Comparison of ENCODE assay signal across 8 cellular contexts in the genomic region with DNA sequence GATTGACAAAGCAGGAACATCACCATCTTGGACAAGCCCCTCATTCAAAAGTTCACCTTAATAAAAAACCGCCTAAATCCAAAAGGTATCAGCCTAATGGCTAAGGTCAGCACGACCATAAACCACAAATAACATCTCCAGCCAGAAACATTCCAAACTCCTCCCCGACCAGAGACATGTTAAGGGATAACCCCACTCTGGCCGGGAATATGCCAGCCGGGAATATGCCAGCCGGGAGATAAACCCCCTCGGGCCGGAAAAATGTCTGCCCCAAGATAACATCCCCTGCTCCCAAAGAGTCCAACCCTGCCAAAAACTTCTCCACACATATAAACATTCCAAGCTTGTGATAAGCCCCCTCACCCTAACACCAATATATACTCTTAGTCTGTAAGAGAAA. TPM values are rescaled to one million over a fixed set of nuclear protein-coding genes. Genes with fewer than 3 reads are reported as not detected.
DNase-seq lines count a peak whose midpoint lies in the region; ATAC-seq lines count a peak whose summit lies in the region.

No MANE protein-coding gene starts in this region.

- H3K27me3 Mint-ChIP-seq in T-helper 17 cell, result no peaks in the 10 kb centered on the region

- H3K4me3 Mint-ChIP-seq in T-helper 17 cell, result peak overlapping the region; percentile 96
- H3K4me3 Mint-ChIP-seq in stimulated activated effector memory CD8-positive, alpha-beta T cell treated with anti-CD3 and anti-CD28 coated beads, Interleukin-12 subunit alpha, Interleukin-12 subunit beta, amount 100 ng/mL, for 72 hours, result peak overlapping the region; percentile 84

- DNase-seq in NCI-H82 (lab: John Stamatoyannopoulos, UW) (peak; percentile 16), NCI-H82 treated with DMSO at 0.1 percent for 48 hours (lab: John Stamatoyannopoulos, UW; ENCODE audit: unreplicated experiment) (no peak), T-helper 17 cell (no peak), glomerular visceral epithelial cell (ENCODE audit: extremely low spot score) (peak; percentile 4), GDM1 (lab: John Stamatoyannopoulos, UW) (no peak), hippocampal formation (lab: John Stamatoyannopoulos, UW) (no peak), amniotic stem cell (lab: John Stamatoyannopoulos, UW) (no peak)
- DNase-seq in stimulated activated effector memory CD8-positive, alpha-beta T cell treated with anti-CD3 and anti-CD28 coated beads, Interleukin-12 subunit alpha, Interleukin-12 subunit beta, amount 100 ng/mL, for 72 hours (ENCODE audit: low spot score in 2 of 2), result no peak

- H3K4me1 Mint-ChIP-seq in T-helper 17 cell, result peaks cover 36% of the 10 kb centered on the region
- peaks cover 38% of the 10 kb centered on the region for H3K4me1 Mint-ChIP-seq in stimulated activated effector memory CD8-positive, alpha-beta T cell treated with anti-CD3 and anti-CD28 coated beads, Interleukin-12 subunit alpha, Interleukin-12 subunit beta, amount 100 ng/mL, for 72 hours

- ATAC-seq in T-helper 17 cell, result no peak
- ATAC-seq in stimulated activated effector memory CD8-positive, alpha-beta T cell treated with anti-CD3 and anti-CD28 coated beads, Interleukin-12 subunit alpha, Interleukin-12 subunit beta, amount 100 ng/mL, for 72 hours, result no peak

- H3K9me3 Mint-ChIP-seq in stimulated activated effector memory CD8-positive, alpha-beta T cell treated with anti-CD3 and anti-CD28 coated beads, Interleukin-12 subunit alpha, Interleukin-12 subunit beta, amount 100 ng/mL, for 72 hours, result no peaks in the 10 kb centered on the region

- H3K27ac Mint-ChIP-seq in T-helper 17 cell, result peak overlapping the region; percentile 92
- peak overlapping the region; percentile 84 for H3K27ac Mint-ChIP-seq in stimulated activated effector memory CD8-positive, alpha-beta T cell treated with anti-CD3 and anti-CD28 coated beads, Interleukin-12 subunit alpha, Interleukin-12 subunit beta, amount 100 ng/mL, for 72 hours

- no peaks in the 10 kb centered on the region for H3K9me3 ChIP-seq in T-helper 17 cell (ENCODE audit: control insufficient read depth, low read length, poor library complexity, severe bottlenecking)

- H3K36me3 Mint-ChIP-seq in T-helper 17 cell (ENCODE audit: low read depth), result peaks cover 2% of the 10 kb centered on the region
- H3K36me3 Mint-ChIP-seq in stimulated activated effector memory CD8-positive, alpha-beta T cell treated with anti-CD3 and anti-CD28 coated beads, Interleukin-12 subunit alpha, Interleukin-12 subunit beta, amount 100 ng/mL, for 72 hours, result peaks cover 52% of the 10 kb centered on the region

RNA-seq across cellular contexts. Expression of a gene that starts 1.4 kb away (rescaled TPM):
- 1 to 10 TPM; 7.5 to 9.0 TPM for total RNA-seq in T-helper 17 cell

RNA-seq across cellular contexts. Expression of a gene that starts 18.6 kb away (rescaled TPM):
- total RNA-seq in T-helper 17 cell, result 10 to 100 TPM; 66.3 to 78.0 TPM

RNA-seq across cellular contexts. Expression of a gene that starts 18.9 kb away (rescaled TPM):
- 10 to 100 TPM; 19.2 to 31.0 TPM for total RNA-seq in T-helper 17 cell

RNA-seq across cellular contexts. Expression of a gene that starts 28.5 kb away (rescaled TPM):
- total RNA-seq in T-helper 17 cell, result 10 to 100 TPM; 63.8 to 71.6 TPM

RNA-seq across cellular contexts. Expression of a gene that starts 47.4 kb away (rescaled TPM):
- total RNA-seq in T-helper 17 cell, result 10 to 100 TPM; 57.7 to 72.7 TPM

Comparison
In these comparisons a context has a peak if more than half of its experiments do, and no peak if none do; other contexts are left out.
1. DNase-seq: peak in NCI-H82 (single experiment) and glomerular visceral epithelial cell (single experiment); none in NCI-H82 treated with DMSO at 0.1 percent for 48 hours (single experiment), T-helper 17 cell (0 of 3), stimulated activated effector memory CD8-positive, alpha-beta T cell treated with anti-CD3 and anti-CD28 coated beads, Interleukin-12 subunit alpha, Interleukin-12 subunit beta, amount 100 ng/mL, for 72 hours (0 of 2), GDM1 (single experiment), hippocampal formation (0 of 2) and amniotic stem cell (single experiment).